18 cellular contexts compared by ENCODE assay signal in genomic region chr9:6564868-6565267, GRCh38.
A peak's percentile ranks its signal among the peaks of the same experiment; 100 is the strongest.
DNase-seq lines count a peak whose midpoint lies in the region; ATAC-seq and TF ChIP-seq lines count a peak whose summit lies in the region.
"Had no signal": no experiment of that assay in that cellular context is flagged by ENCODE, and none has a peak within 500 bp of the region (broad histone marks: within the 10 kb centered on the region; RNA-seq: fewer than 3 reads in every experiment).

No MANE protein-coding gene starts in this region.

- H3K4me1 ChIP-seq in IMR-90 (ENCODE audit: control insufficient read depth, insufficient read depth, low read length) (peaks cover 12% of the 10 kb centered on the region), skeletal muscle satellite cell (ENCODE audit: control insufficient read depth, insufficient read depth, low read length) (peaks cover 64% of the 10 kb centered on the region)

- WGBS in IMR-90 (ENCODE audit: extremely low coverage in 2 of 2, insufficient read length in 1 of 2), 2 experiments = no CpG with 5 or more reads among the region's 3 CpGs

- peak overlapping the region; percentile 88; the same call in 2 of the 3 replicates for H2BK15ac ChIP-seq in IMR-90 (ENCODE audit: low read depth, low read length)

- peak overlapping the region; percentile 94 for H2BK120ac ChIP-seq in IMR-90 (ENCODE audit: low read depth, low read length)

- intact Hi-C loops in IMR-90 (cut with micrococcal nuclease) = loop anchor here (5.0 kb wide), 1 partner anchor 508 kb away; no protein-coding TSS in a partner anchor

- no peak for TF ChIP-seq POLR2A in IMR-90 (IDR thresholded peaks at IDR 0.05; ENCODE audit: low read depth, low read length)

- DNase-seq in IMR-90 (no peak), brain pericyte (ENCODE audit: low read depth, low spot score) (peak; percentile 73), foreskin fibroblast (peak; percentile 20 to 52), NCI-H526 (lab: John Stamatoyannopoulos, UW) (no peak)
- DNase-seq in NK-92 treated with Interleukin-12 subunit alpha and Interleukin-12 subunit beta, amount 100 ng/mL, for 24 hours (lab: John Stamatoyannopoulos, UW) = no peak
- no peak for DNase-seq in activated naive CD4-positive, alpha-beta T cell treated with anti-CD3 and anti-CD28 coated beads, Interleukin-2, amount 50 U/mL, for 72 hours (ENCODE audit: low spot score in 2 of 2)
- DNase-seq: activated CD4-positive, alpha-beta T cell treated with anti-CD3 and anti-CD28 coated beads for 1 hour; activated gamma-delta T cell treated with Interleukin-2 at 50 U/mL for 16 hours; effector CD4-positive, alpha-beta T cell; NCI-H2081 treated with DMSO at 0.1 percent for 48 hours; NCI-H510A; T1000 had no signal

- H3K4me2 ChIP-seq in IMR-90 (ENCODE audit: low read depth, low read length) (no peak overlapping the region), skeletal muscle satellite cell (ENCODE audit: low read length) (peak overlapping the region; percentile 22)
- H3K4me2 ChIP-seq: GM23338 had no signal

- H2AK9ac ChIP-seq in IMR-90 (replicated peaks; ENCODE audit: low read depth, low read length, poor library complexity) = no peak overlapping the region

- ATAC-seq in IMR-90 (ENCODE audit: low read depth) = no peak
- ATAC-seq in HG03520 (IDR thresholded peaks at IDR 0.05; ENCODE audit: unreplicated experiment) = no peak
- ATAC-seq in activated naive CD4-positive, alpha-beta T cell treated with anti-CD3 and anti-CD28 coated beads, Interleukin-2, amount 50 U/mL, for 72 hours = no peak
- ATAC-seq: GM23338; stimulated activated effector memory CD8-positive, alpha-beta T cell treated with anti-CD3 and anti-CD28 coated beads, Interleukin-12 subunit alpha, Interleukin-12 subunit beta, amount 100 ng/mL, for 72 hours had no signal

- H3K9me1 ChIP-seq in IMR-90 (ENCODE audit: insufficient read depth, low read length) = no peaks in the 10 kb centered on the region

- H3K36me3 ChIP-seq in IMR-90 (ENCODE audit: control insufficient read depth, insufficient read depth, low read length) (no peaks in the 10 kb centered on the region), skeletal muscle satellite cell (ENCODE audit: insufficient read depth, low read length) (no peaks in the 10 kb centered on the region)
- H3K36me3 ChIP-seq: tibial nerve had no signal

- no peaks in the 10 kb centered on the region for H3K27me3 ChIP-seq in IMR-90 (ENCODE audit: control insufficient read depth, insufficient read depth, low read length)
- no peaks in the 10 kb centered on the region for H3K27me3 ChIP-seq in skeletal muscle satellite cell (ENCODE audit: control insufficient read depth, insufficient read depth, low read length)
- H3K27me3 ChIP-seq: BLaER1 treated with 17β-estradiol and CSF1 and Interleukin-3, amounts not matched to agents 10 nM and 100 nM; tibial nerve had no signal

- H2BK20ac ChIP-seq in IMR-90 (ENCODE audit: low read depth, low read length) = peak overlapping the region; percentile 91

- POLR2A ChIA-PET in IMR-90 (lab: Charles Lee; ENCODE audit: unreplicated experiment) = no interaction called here

- peak overlapping the region; percentile 71 for H3K4ac ChIP-seq in IMR-90 (ENCODE audit: low read depth, low read length)

- peak overlapping the region; percentile 49 for H3K18ac ChIP-seq in IMR-90 (ENCODE audit: low read depth, low read length)

- dilution Hi-C loops in IMR-90 (cut with HindIII; ENCODE audit: low sequenced_read_pairs, unreplicated experiment) = no loop called here

- H4K8ac ChIP-seq in IMR-90 (ENCODE audit: low read depth in 2 of 2, low read length in 2 of 2) = peak overlapping the region in 1 of 2 experiments; percentile 59; a peak in 1 of 4 replicates

- H3K79me1 ChIP-seq in IMR-90 (ENCODE audit: low read depth in 1 of 2, low read length in 2 of 2) = peaks cover 0 to 8% of the 10 kb centered on the region in 2 experiments; a peak in 1 of 4 replicates

- 0 out of 2 replicates have a peak overlapping the region, but pooled peaks have one; percentile 1 for H3K23ac ChIP-seq in IMR-90 (ENCODE audit: low read depth, low read length)

- no peak overlapping the region for H3K27ac Mint-ChIP-seq in activated naive CD4-positive, alpha-beta T cell treated with anti-CD3 and anti-CD28 coated beads, Interleukin-2, amount 50 U/mL, for 72 hours
- H3K27ac Mint-ChIP-seq: GM23338 had no signal

- CTCF ChIA-PET in IMR-90 (lab: Yijun Ruan, JAX) = no interaction called here

- H3K27ac ChIP-seq in IMR-90 (ENCODE audit: insufficient read depth, low read length) = peak overlapping the region; percentile 4

- H3K9ac ChIP-seq in IMR-90 (ENCODE audit: low read depth, low read length) = no peak overlapping the region
- H3K9ac ChIP-seq in skeletal muscle satellite cell (ENCODE audit: low read depth, low read length) = peak overlapping the region; percentile 35
- H3K9ac ChIP-seq: BLaER1 treated with 17β-estradiol and CSF1 and Interleukin-3, amounts not matched to agents 10 nM and 100 nM had no signal

- TF ChIP-seq CTCF in IMR-90 (conservative IDR thresholded peaks at IDR 0.05; ENCODE audit: low read depth, low read length) (no peak), foreskin fibroblast (IDR thresholded peaks at IDR 0.05; ENCODE audit: low read depth, low read length) (no peak)

- H2BK5ac ChIP-seq in IMR-90 (ENCODE audit: low read depth, low read length, poor library complexity, severe bottlenecking) = peak overlapping the region; percentile 78

- no peak overlapping the region for H3K56ac ChIP-seq in IMR-90 (ENCODE audit: extremely low read depth, insufficient read depth, low read length)

- TF ChIP-seq RAD21 in IMR-90 (IDR thresholded peaks at IDR 0.05; ENCODE audit: low read length) = no peak

- H2AK5ac ChIP-seq in IMR-90 (ENCODE audit: low read depth, low read length) = peak overlapping the region; percentile 96; the same call in 1 of the 2 replicates

- no peaks in the 10 kb centered on the region for H3K9me3 ChIP-seq in IMR-90 (ENCODE audit: control insufficient read depth, insufficient read depth, low read length)
- no peaks in the 10 kb centered on the region for H3K9me3 ChIP-seq in skeletal muscle satellite cell (replicated peaks; ENCODE audit: low read length)
- H3K9me3 ChIP-seq: BLaER1 treated with 17β-estradiol and CSF1 and Interleukin-3, amounts not matched to agents 10 nM and 100 nM; tibial nerve had no signal

- in situ Hi-C loops in IMR-90 (cut with MboI; ENCODE audit: low sequenced_read_pairs) = loop anchor here (5.0 kb wide), 1 partner anchor 213 kb away; no protein-coding TSS in a partner anchor

- H3K36me3 Mint-ChIP-seq in activated naive CD4-positive, alpha-beta T cell treated with anti-CD3 and anti-CD28 coated beads, Interleukin-2, amount 50 U/mL, for 72 hours = no peaks in the 10 kb centered on the region
- H3K36me3 Mint-ChIP-seq: stimulated activated effector memory CD8-positive, alpha-beta T cell treated with anti-CD3 and anti-CD28 coated beads, Interleukin-12 subunit alpha, Interleukin-12 subunit beta, amount 100 ng/mL, for 72 hours had no signal

- H4K91ac ChIP-seq in IMR-90 (ENCODE audit: insufficient read depth, low read depth, low read length) = peak overlapping the region; percentile 73

- H4K20me1 ChIP-seq in IMR-90 (ENCODE audit: insufficient read depth, low read length) = no peaks in the 10 kb centered on the region
- H4K20me1 ChIP-seq: BLaER1 treated with 17β-estradiol and CSF1 and Interleukin-3, amounts not matched to agents 10 nM and 100 nM had no signal

- H3K14ac ChIP-seq in IMR-90 (replicated peaks; ENCODE audit: low read depth, low read length) = peak overlapping the region; percentile 39

- H3K9me3 Mint-ChIP-seq in activated naive CD4-positive, alpha-beta T cell treated with anti-CD3 and anti-CD28 coated beads, Interleukin-2, amount 50 U/mL, for 72 hours = no peaks in the 10 kb centered on the region
- H3K9me3 Mint-ChIP-seq: GM23338; stimulated activated effector memory CD8-positive, alpha-beta T cell treated with anti-CD3 and anti-CD28 coated beads, Interleukin-12 subunit alpha, Interleukin-12 subunit beta, amount 100 ng/mL, for 72 hours had no signal

- H4K5ac ChIP-seq in IMR-90 (ENCODE audit: low read depth, low read length) = peak overlapping the region; percentile 30

- peak overlapping the region; percentile 38 for H2AFZ ChIP-seq in IMR-90 (replicated peaks; ENCODE audit: low read length, poor library complexity)
- H2AFZ ChIP-seq: GM23338 had no signal

- H3K4me3 ChIP-seq in IMR-90 (ENCODE audit: insufficient read depth, low read depth, low read length) (no peak overlapping the region), foreskin fibroblast (ENCODE audit: low read depth in 1 of 2, low read length in 2 of 2) (no peak overlapping the region), skeletal muscle satellite cell (ENCODE audit: low read length) (no peak overlapping the region)
- H3K4me3 ChIP-seq: BLaER1 treated with 17β-estradiol and CSF1 and Interleukin-3, amounts not matched to agents 10 nM and 100 nM; GM23338; tibial nerve had no signal

- no TSS peak for BruUV-seq in IMR-90 (replicated peaks; lab: Mats Ljungman, UMichigan)

TF ChIP-seq in IMR-90, 13 proteins besides CTCF, POLR2A, EP300 and RAD21:
- TF ChIP-seq RFX5 (IDR thresholded peaks at IDR 0.05; ENCODE audit: low read depth, low read length) (no peak), MAZ (IDR thresholded peaks at IDR 0.05; ENCODE audit: borderline replicate concordance, low read depth, low read length) (no peak), MAFK (IDR thresholded peaks at IDR 0.05; ENCODE audit: low read depth, low read length) (no peak)

Comparison
In these comparisons a context has a peak if more than half of its experiments do, and no peak if none do; other contexts are left out.
1. DNase-seq: peak in brain pericyte (single experiment) and foreskin fibroblast (2 of 2); none in IMR-90 (single experiment), NK-92 treated with Interleukin-12 subunit alpha and Interleukin-12 subunit beta, amount 100 ng/mL, for 24 hours (single experiment), NCI-H526 (0 of 2) and activated naive CD4-positive, alpha-beta T cell treated with anti-CD3 and anti-CD28 coated beads, Interleukin-2, amount 50 U/mL, for 72 hours (0 of 2).